ENCODE assay signal across 25 cellular contexts in genomic region chr6:35629876-35630378, GRCh38.
DNase-seq lines count a peak whose midpoint lies in the region; ATAC-seq and TF ChIP-seq lines count a peak whose summit lies in the region.
"Had no signal": no experiment of that assay in that cellular context is flagged by ENCODE, and none has a peak within 500 bp of the region (broad histone marks: within the 10 kb centered on the region; RNA-seq: fewer than 3 reads in every experiment).

No MANE protein-coding gene starts in this region.

- no peak for TF ChIP-seq CTCF in 22Rv1 (IDR thresholded peaks at IDR 0.05)
- no peak for TF ChIP-seq CTCF in HEK293 (tag by site-specific recombination; IDR thresholded peaks at IDR 0.05)

- H3K36me3 Mint-ChIP-seq in T-helper 2 cell treated with Interferon-gamma antibody and Interleukin-4, amounts not matched to agents 5 μg/mL and 100 μg/mL, for 36 hours (ENCODE audit: low read depth), result peaks cover 23% of the 10 kb centered on the region
- H3K36me3 Mint-ChIP-seq: natural killer cell treated with Interleukin-12 subunit alpha and Interleukin-12 subunit beta and Interleukin-15 and Interleukin-18, amount 100 ng/mL, for 72 hours had no signal

- peaks cover 0 to 9% of the 10 kb centered on the region in 2 experiments; a peak in 1 of 3 replicates for H3K36me3 ChIP-seq in HEK293 (ENCODE audit: control insufficient read depth in 2 of 2, insufficient read depth in 1 of 2, low read length in 2 of 2)

- peak overlapping the region; percentile 12 for H3K27ac Mint-ChIP-seq in T-helper 2 cell treated with Interferon-gamma antibody and Interleukin-4, amounts not matched to agents 5 μg/mL and 100 μg/mL, for 36 hours
- H3K27ac Mint-ChIP-seq: natural killer cell treated with Interleukin-12 subunit alpha and Interleukin-12 subunit beta and Interleukin-15 and Interleukin-18, amount 100 ng/mL, for 72 hours had no signal

- peak overlapping the region; percentile 53 for H3K27ac ChIP-seq in 22Rv1
- no peak overlapping the region; the same call in 1 of the 2 replicates for H3K27ac ChIP-seq in HEK293 (ENCODE audit: extremely low read depth, low read depth, low read length)
- H3K27ac ChIP-seq: body of pancreas, Peyer's patch, stomach, tibial artery had no signal

- H3K27me3 Mint-ChIP-seq in T-helper 2 cell treated with Interferon-gamma antibody and Interleukin-4, amounts not matched to agents 5 μg/mL and 100 μg/mL, for 36 hours (ENCODE audit: low read depth), result no peaks in the 10 kb centered on the region
- H3K27me3 Mint-ChIP-seq: natural killer cell treated with Interleukin-12 subunit alpha and Interleukin-12 subunit beta and Interleukin-15 and Interleukin-18, amount 100 ng/mL, for 72 hours had no signal

- no peak overlapping the region for H3K4me3 Mint-ChIP-seq in T-helper 2 cell treated with Interferon-gamma antibody and Interleukin-4, amounts not matched to agents 5 μg/mL and 100 μg/mL, for 36 hours
- H3K4me3 Mint-ChIP-seq: natural killer cell treated with Interleukin-12 subunit alpha and Interleukin-12 subunit beta and Interleukin-15 and Interleukin-18, amount 100 ng/mL, for 72 hours had no signal

- no peaks in the 10 kb centered on the region for H3K9me3 Mint-ChIP-seq in T-helper 2 cell treated with Interferon-gamma antibody and Interleukin-4, amounts not matched to agents 5 μg/mL and 100 μg/mL, for 36 hours
- H3K9me3 Mint-ChIP-seq: natural killer cell treated with Interleukin-12 subunit alpha and Interleukin-12 subunit beta and Interleukin-15 and Interleukin-18, amount 100 ng/mL, for 72 hours had no signal

- ATAC-seq in GM18511 (IDR thresholded peaks at IDR 0.05; ENCODE audit: unreplicated experiment), result no peak
- ATAC-seq: body of pancreas; left ventricle myocardium superior; natural killer cell treated with Interleukin-12 subunit alpha and Interleukin-12 subunit beta and Interleukin-15 and Interleukin-18, amount 100 ng/mL, for 72 hours had no signal

- peaks cover 10% of the 10 kb centered on the region for H3K4me1 ChIP-seq in HEK293 (ENCODE audit: control insufficient read depth, insufficient read depth, low read length)
- H3K4me1 ChIP-seq: Peyer's patch had no signal

- no peak for DNase-seq in T-helper 2 cell treated with Interferon-gamma antibody and Interleukin-4, amounts not matched to agents 5 μg/mL and 100 μg/mL, for 36 hours (ENCODE audit: low spot score)
- DNase-seq in T-helper 2 cell (no peak), amniotic epithelial cell (ENCODE audit: low read depth) (peak; percentile 53), D341Med (ENCODE audit: low spot score) (no peak), GM19240 (ENCODE audit: insufficient read length, low spot score) (no peak)
- DNase-seq: 8988T; activated T-cell treated with anti-CD3 and anti-CD28 coated beads, Interleukin-2, amount 50 U/mL, for 48 hours; body of pancreas; COR-L47; DMS79 treated with DMSO at 0.1 percent for 48 hours; KBM-7; left ventricle myocardium superior; midbrain; MM.1S; NCI-H2081; NCI-H226; NCI-H69; Peyer's patch; stomach; SW 1271; tibial artery had no signal

- CTCF ChIA-PET in HEK293 (lab: Yijun Ruan, JAX), result interaction anchor here (0.5 to 2.3 kb wide), 4 partner anchors 10 to 109 kb away, joined by 3 to 11 read pairs (median 5); no protein-coding TSS in a partner anchor

- no peak overlapping the region for H3K4me3 ChIP-seq in HEK293 (ENCODE audit: low read depth, low read length)
- H3K4me3 ChIP-seq: body of pancreas, Peyer's patch, stomach, tibial artery had no signal

- POLR2A ChIA-PET in HEK293 (lab: Yijun Ruan, JAX), result no interaction called here

- no peaks in the 10 kb centered on the region for H3K9me3 ChIP-seq in HEK293 (ENCODE audit: control insufficient read depth, insufficient read depth, low read depth, low read length)
- H3K9me3 ChIP-seq: body of pancreas, Peyer's patch, stomach, tibial artery had no signal

- peaks cover 8% of the 10 kb centered on the region for H3K4me1 Mint-ChIP-seq in T-helper 2 cell treated with Interferon-gamma antibody and Interleukin-4, amounts not matched to agents 5 μg/mL and 100 μg/mL, for 36 hours (ENCODE audit: low read depth)

TF ChIP-seq in HEK293, 187 proteins besides CTCF, POLR2A, EP300 and RAD21:
- 0 out of 2 replicates have a peak, but pooled peaks have one; percentile 31 for TF ChIP-seq WT1 (tag by site-specific recombination; IDR thresholded peaks at IDR 0.05)
- TF ChIP-seq ZNF596 (tag by site-specific recombination; IDR thresholded peaks at IDR 0.05), result peak; percentile 95
- TF ChIP-seq ZNF366 (tag by site-specific recombination; conservative IDR thresholded peaks at IDR 0.05), result 0 out of 2 replicates have a peak, but pooled peaks have one; percentile 24
- TF ChIP-seq ZNF24 (tag by site-specific recombination; IDR thresholded peaks at IDR 0.05), result 0 out of 2 replicates have a peak, but pooled peaks have one; percentile 14
- TF ChIP-seq, protein P1, sequence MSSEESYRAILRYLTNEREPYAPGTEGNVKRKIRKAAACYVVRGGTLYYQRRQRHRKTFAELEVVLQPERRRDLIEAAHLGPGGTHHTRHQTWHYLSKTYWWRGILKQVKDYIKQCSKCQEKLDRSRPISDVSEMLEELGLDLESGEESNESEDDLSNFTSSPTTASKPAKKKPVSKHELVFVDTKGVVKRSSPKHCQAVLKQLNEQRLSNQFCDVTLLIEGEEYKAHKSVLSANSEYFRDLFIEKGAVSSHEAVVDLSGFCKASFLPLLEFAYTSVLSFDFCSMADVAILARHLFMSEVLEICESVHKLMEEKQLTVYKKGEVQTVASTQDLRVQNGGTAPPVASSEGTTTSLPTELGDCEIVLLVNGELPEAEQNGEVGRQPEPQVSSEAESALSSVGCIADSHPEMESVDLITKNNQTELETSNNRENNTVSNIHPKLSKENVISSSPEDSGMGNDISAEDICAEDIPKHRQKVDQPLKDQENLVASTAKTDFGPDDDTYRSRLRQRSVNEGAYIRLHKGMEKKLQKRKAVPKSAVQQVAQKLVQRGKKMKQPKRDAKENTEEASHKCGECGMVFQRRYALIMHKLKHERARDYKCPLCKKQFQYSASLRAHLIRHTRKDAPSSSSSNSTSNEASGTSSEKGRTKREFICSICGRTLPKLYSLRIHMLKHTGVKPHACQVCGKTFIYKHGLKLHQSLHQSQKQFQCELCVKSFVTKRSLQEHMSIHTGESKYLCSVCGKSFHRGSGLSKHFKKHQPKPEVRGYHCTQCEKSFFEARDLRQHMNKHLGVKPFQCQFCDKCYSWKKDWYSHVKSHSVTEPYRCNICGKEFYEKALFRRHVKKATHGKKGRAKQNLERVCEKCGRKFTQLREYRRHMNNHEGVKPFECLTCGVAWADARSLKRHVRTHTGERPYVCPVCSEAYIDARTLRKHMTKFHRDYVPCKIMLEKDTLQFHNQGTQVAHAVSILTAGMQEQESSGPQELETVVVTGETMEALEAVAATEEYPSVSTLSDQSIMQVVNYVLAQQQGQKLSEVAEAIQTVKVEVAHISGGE (tag by site-specific recombination; conservative IDR thresholded peaks at IDR 0.05; ENCODE audit: low read depth), result no peak
